ENCODE assay signal across 8 cellular contexts in the genomic region with DNA sequence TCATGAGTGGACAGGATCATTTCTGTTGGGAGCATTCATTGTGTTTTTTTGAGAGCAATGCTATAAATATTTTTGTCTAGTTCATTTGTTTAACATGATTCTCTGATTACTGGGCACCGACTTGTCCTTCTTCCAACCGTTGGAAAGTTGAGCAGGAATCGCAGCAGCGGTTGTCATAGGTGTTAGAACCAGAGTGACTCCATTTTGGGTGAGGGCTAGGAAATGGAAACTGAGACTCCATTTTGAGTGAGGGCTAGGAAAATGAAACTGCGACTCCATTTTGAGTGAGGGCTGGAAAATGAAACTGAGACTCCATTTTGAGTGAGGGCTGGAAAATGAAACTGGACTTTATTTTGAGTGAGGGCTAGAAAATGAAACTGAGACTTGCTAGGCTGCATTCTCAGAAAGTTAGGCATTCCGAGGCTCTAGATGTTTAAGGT.
DNase-seq lines count a peak whose midpoint lies in the region; ATAC-seq, FAIRE-seq and TF ChIP-seq lines count a peak whose summit lies in the region.

No MANE protein-coding gene starts in this region.

- no peak for TF ChIP-seq POLR2A in GM18505 (IDR thresholded peaks at IDR 0.05; ENCODE audit: borderline replicate concordance, extremely low read depth, insufficient read depth, insufficient read length)

- no peaks in the 10 kb centered on the region for H3K9me3 Mint-ChIP-seq in activated naive CD4-positive, alpha-beta T cell treated with anti-CD3 and anti-CD28 coated beads, Interleukin-2, amount 50 U/mL, for 24 hours

- peaks cover 4% of the 10 kb centered on the region for H3K36me3 Mint-ChIP-seq in activated naive CD4-positive, alpha-beta T cell treated with anti-CD3 and anti-CD28 coated beads, Interleukin-2, amount 50 U/mL, for 24 hours

- H3K9ac ChIP-seq in kidney (ENCODE audit: low read length in 2 of 2): no peak overlapping the region

- intact Hi-C loops in kidney (cut with DNase I): no loop called here

- H3K27ac ChIP-seq in kidney (ENCODE audit: low read depth in 2 of 2, low read length in 2 of 2): no peak overlapping the region

- no peak for TF ChIP-seq CTCF in kidney (IDR thresholded peaks at IDR 0.05; ENCODE audit: borderline replicate concordance, extremely low read depth, insufficient read depth)

- DNase-seq in HS-5 (ENCODE audit: low read depth): peak; percentile 3
- DNase-seq in germinal center (ENCODE audit: low spot score): no peak
- DNase-seq in ecto neural progenitor cell (ENCODE audit: low spot score): no peak
- no peak for DNase-seq in kidney
- DNase-seq in NCI-H526 (lab: John Stamatoyannopoulos, UW): no peak

- peaks cover 17% of the 10 kb centered on the region for H3K4me1 Mint-ChIP-seq in activated naive CD4-positive, alpha-beta T cell treated with anti-CD3 and anti-CD28 coated beads, Interleukin-2, amount 50 U/mL, for 24 hours

- H3K27ac Mint-ChIP-seq in activated naive CD4-positive, alpha-beta T cell treated with anti-CD3 and anti-CD28 coated beads, Interleukin-2, amount 50 U/mL, for 24 hours: peak overlapping the region; percentile 6

- FAIRE-seq in kidney (lab: Jason Lieb, UNC): no peak

- H3K36me3 ChIP-seq in kidney (ENCODE audit: control insufficient read depth in 1 of 2, insufficient read depth in 2 of 2, low read length in 2 of 2): no peaks in the 10 kb centered on the region

- no peaks in the 10 kb centered on the region for H3K4me1 ChIP-seq in kidney (ENCODE audit: control insufficient read depth in 1 of 2, insufficient read depth in 1 of 2, low read depth in 1 of 2, low read length in 2 of 2)

- H3K27me3 Mint-ChIP-seq in activated naive CD4-positive, alpha-beta T cell treated with anti-CD3 and anti-CD28 coated beads, Interleukin-2, amount 50 U/mL, for 24 hours: no peaks in the 10 kb centered on the region

- H3K9me3 ChIP-seq in kidney (ENCODE audit: control insufficient read depth in 1 of 2, low read length in 2 of 2): no peaks in the 10 kb centered on the region

- H3K4me3 ChIP-seq in kidney (ENCODE audit: low read length in 2 of 2): peak overlapping the region in 1 of 2 donors; percentile 21

- H3K4me3 Mint-ChIP-seq in activated naive CD4-positive, alpha-beta T cell treated with anti-CD3 and anti-CD28 coated beads, Interleukin-2, amount 50 U/mL, for 24 hours: peak overlapping the region; percentile 21

- ATAC-seq in GM18505 (IDR thresholded peaks at IDR 0.05; ENCODE audit: unreplicated experiment) (peak; percentile 96), GM21529 (IDR thresholded peaks at IDR 0.05; ENCODE audit: unreplicated experiment) (peak; percentile 94)
